ENCODE assay signal across 19 cellular contexts in genomic region chr3:112644453-112644852, GRCh38. TPM values are rescaled to one million over a fixed set of nuclear protein-coding genes. Genes with fewer than 3 reads are reported as not detected.
DNase-seq lines count a peak whose midpoint lies in the region; ATAC-seq and TF ChIP-seq lines count a peak whose summit lies in the region.
"Had no signal": no experiment of that assay in that cellular context is flagged by ENCODE, and none has a peak within 500 bp of the region (broad histone marks: within the 10 kb centered on the region; RNA-seq: fewer than 3 reads in every experiment).

No MANE protein-coding gene starts in this region.

- H3K4me1 ChIP-seq in SK-N-SH (ENCODE audit: control insufficient read depth in 1 of 2, insufficient read depth in 2 of 2, low read depth in 1 of 2, low read length in 1 of 2) (peaks cover 10 to 44% of the 10 kb centered on the region in 2 experiments), OCI-LY3 (ENCODE audit: low read length) (peaks cover 49% of the 10 kb centered on the region), endodermal cell (ENCODE audit: control insufficient read depth, insufficient read depth, low read length) (peaks cover 19% of the 10 kb centered on the region)

- H3K36me3 ChIP-seq in SK-N-SH (replicated peaks in 1 of 2; ENCODE audit: control insufficient read depth in 1 of 2, insufficient read depth in 2 of 2, low read length in 1 of 2) (no peaks in the 10 kb centered on the region), OCI-LY3 (replicated peaks; ENCODE audit: low read depth, low read length) (no peaks in the 10 kb centered on the region), endodermal cell (ENCODE audit: control insufficient read depth, insufficient read depth, low read length) (no peaks in the 10 kb centered on the region)

- H3K9ac ChIP-seq in SK-N-SH (no peak overlapping the region), OCI-LY3 (ENCODE audit: low read length) (no peak overlapping the region), endodermal cell (ENCODE audit: extremely low read depth, low read length, poor library complexity, severe bottlenecking) (no peak overlapping the region)
- H3K9ac ChIP-seq: KMS-11 had no signal

- H3K4me3 Mint-ChIP-seq in endodermal cell (no peak overlapping the region), osteocyte (ENCODE audit: unreplicated experiment) (no peak overlapping the region)
- H3K4me3 Mint-ChIP-seq: H9 had no signal

- POLR2A ChIA-PET in SK-N-SH (lab: Yijun Ruan, JAX) = no interaction called here

- H3K79me2 ChIP-seq in SK-N-SH (ENCODE audit: insufficient read depth) = peaks cover 18% of the 10 kb centered on the region
- H3K79me2 ChIP-seq in OCI-LY3 (ENCODE audit: low read length) = no peaks in the 10 kb centered on the region

- no peak for TF ChIP-seq CTCF in SK-N-SH (IDR thresholded peaks at IDR 0.05)
- TF ChIP-seq CTCF in OCI-LY3 (IDR thresholded peaks at IDR 0.05; ENCODE audit: low read depth, low read length) = no peak
- peak; percentile 58 for TF ChIP-seq CTCF in endodermal cell (conservative IDR thresholded peaks at IDR 0.05)
- TF ChIP-seq CTCF in osteocyte (IDR thresholded peaks at IDR 0.05) = no peak

- no peak overlapping the region for H3K4me3 ChIP-seq in SK-N-SH (ENCODE audit: low read depth in 2 of 2, low read length in 1 of 2)
- H3K4me3 ChIP-seq in OCI-LY3 (ENCODE audit: low read length) = no peak overlapping the region
- no peak overlapping the region for H3K4me3 ChIP-seq in endodermal cell (ENCODE audit: low read length)

- H3K4me1 Mint-ChIP-seq in endodermal cell = peaks cover 44% of the 10 kb centered on the region
- H3K4me1 Mint-ChIP-seq in osteocyte (ENCODE audit: unreplicated experiment) = peaks cover 40% of the 10 kb centered on the region

- H3K9me3 ChIP-seq in SK-N-SH = no peaks in the 10 kb centered on the region
- no peaks in the 10 kb centered on the region for H3K9me3 ChIP-seq in OCI-LY3 (ENCODE audit: insufficient read depth, low read length)
- no peaks in the 10 kb centered on the region for H3K9me3 ChIP-seq in endodermal cell (ENCODE audit: control insufficient read depth, low read length)

- TF ChIP-seq RAD21 in SK-N-SH (IDR thresholded peaks at IDR 0.05; ENCODE audit: low read length) = no peak

- H3K27me3 ChIP-seq in SK-N-SH (ENCODE audit: insufficient read depth) (no peaks in the 10 kb centered on the region), OCI-LY3 (ENCODE audit: low read depth, low read length) (no peaks in the 10 kb centered on the region), endodermal cell (ENCODE audit: control insufficient read depth, insufficient read depth, low read length, poor library complexity, severe bottlenecking) (no peaks in the 10 kb centered on the region)

- no peak for TF ChIP-seq EP300 in SK-N-SH (IDR thresholded peaks at IDR 0.05; ENCODE audit: borderline replicate concordance in 1 of 2, low read depth in 1 of 2, low read length in 1 of 2)

- no peaks in the 10 kb centered on the region for H3K36me3 Mint-ChIP-seq in endodermal cell (ENCODE audit: low read depth)
- no peaks in the 10 kb centered on the region for H3K36me3 Mint-ChIP-seq in osteocyte (ENCODE audit: unreplicated experiment)

- H3K27ac Mint-ChIP-seq in endodermal cell = no peak overlapping the region
- H3K27ac Mint-ChIP-seq in osteocyte (ENCODE audit: unreplicated experiment) = peak overlapping the region; percentile 29
- H3K27ac Mint-ChIP-seq: H9 had no signal

- WGBS in SK-N-SH (ENCODE audit: low lambda C conversion rate) = 100% methylated on average over 4 of the region's 4 CpGs
- 74 to 89% methylated on average over 3 to 4 of the region's 4 CpGs for WGBS in endodermal cell (ENCODE audit: insufficient coverage in 1 of 2, insufficient read length in 1 of 2), 2 experiments

- DNase-seq in SK-N-SH (no peak), endodermal cell (peak; percentile 61), osteocyte (ENCODE audit: extremely low spot score, unreplicated experiment) (no peak), NCI-H69 (lab: John Stamatoyannopoulos, UW) (no peak), putamen (ENCODE audit: low spot score) (no peak)
- DNase-seq in activated CD4-positive, CD25-positive, alpha-beta regulatory T cell (lab: John Stamatoyannopoulos, UW) = no peak
- DNase-seq: EL, H9, NCI-H1092 treated with DMSO at 0.1 percent for 48 hours, NCI-H146, NCI-H2029, NCI-H226, NCI-H524, NCI-H82, Right ventricle myocardium superior had no signal

- H3K27ac ChIP-seq in SK-N-SH (ENCODE audit: low read depth in 2 of 2, low read length in 1 of 2) (no peak overlapping the region), OCI-LY3 (ENCODE audit: low read length) (0 out of 2 replicates have a peak overlapping the region, but pooled peaks have one; percentile 37), endodermal cell (ENCODE audit: low read depth, low read length) (no peak overlapping the region)
- H3K27ac ChIP-seq: C4-2B, KMS-11 had no signal

- CTCF ChIA-PET in SK-N-SH (lab: Yijun Ruan, JAX) = interaction anchor here (0.6 to 7.1 kb wide), 9 partner anchors 15 to 702 kb away, joined by 3 to 97 read pairs (median 10); no protein-coding TSS in a partner anchor

- no peak overlapping the region for H3K4me2 ChIP-seq in SK-N-SH
- H3K4me2 ChIP-seq in OCI-LY3 (ENCODE audit: low read length) = peak overlapping the region; percentile 85
- H3K4me2 ChIP-seq: KMS-11 had no signal

- H3K9me3 Mint-ChIP-seq in endodermal cell (no peaks in the 10 kb centered on the region), osteocyte (ENCODE audit: unreplicated experiment) (no peaks in the 10 kb centered on the region)
- H3K9me3 Mint-ChIP-seq: H9 had no signal

- peak overlapping the region; percentile 30; the same call in 1 of the 2 replicates for H2AFZ ChIP-seq in SK-N-SH (ENCODE audit: low read depth)
- H2AFZ ChIP-seq in OCI-LY3 (ENCODE audit: low read depth, low read length) = no peak overlapping the region

- no peaks in the 10 kb centered on the region for H4K20me1 ChIP-seq in SK-N-SH (ENCODE audit: insufficient read depth)
- no peaks in the 10 kb centered on the region for H4K20me1 ChIP-seq in OCI-LY3 (ENCODE audit: insufficient read depth, low read length)

- ATAC-seq in SK-N-SH treated with all-trans-retinoic acid at 6 μM for 48 hours = no peak

- no peaks in the 10 kb centered on the region for H3K9me2 ChIP-seq in SK-N-SH

- peaks cover 30% of the 10 kb centered on the region for H3F3A ChIP-seq in SK-N-SH (replicated peaks; ENCODE audit: insufficient read depth)

- H3K27me3 Mint-ChIP-seq in endodermal cell (ENCODE audit: insufficient read depth) = peaks cover 5% of the 10 kb centered on the region
- H3K27me3 Mint-ChIP-seq in osteocyte (ENCODE audit: unreplicated experiment) = no peaks in the 10 kb centered on the region

TF ChIP-seq in SK-N-SH, 30 proteins besides CTCF, POLR2A, EP300 and RAD21:
- TF ChIP-seq RFX5 (IDR thresholded peaks at IDR 0.05; ENCODE audit: low read length) (no peak), POLR2AphosphoS5 (IDR thresholded peaks at IDR 0.05; ENCODE audit: low read depth, low read length) (no peak), NRF1 (IDR thresholded peaks at IDR 0.05; ENCODE audit: low read depth, low read length) (no peak)

TF ChIP-seq in SK-N-SH treated with all-trans-retinoic acid at 6 μM for 48 hours, 23 proteins besides CTCF, POLR2A, EP300 and RAD21 (continues in another document):
- TF ChIP-seq TSHZ2 (CRISPR knock-in tag; IDR thresholded peaks at IDR 0.05) (no peak), SNAI2 (CRISPR knock-in tag; IDR thresholded peaks at IDR 0.05) (no peak), ARNTL (CRISPR knock-in tag; IDR thresholded peaks at IDR 0.05; ENCODE audit: borderline replicate concordance, low read depth) (no peak), ZNF565 (CRISPR knock-in tag; conservative IDR thresholded peaks at IDR 0.05; ENCODE audit: low read depth) (no peak), PPARA (CRISPR knock-in tag; IDR thresholded peaks at IDR 0.05; ENCODE audit: borderline replicate concordance) (no peak), TOX (CRISPR knock-in tag; IDR thresholded peaks at IDR 0.05; ENCODE audit: borderline replicate concordance) (no peak), ZFP3 (CRISPR knock-in tag; IDR thresholded peaks at IDR 0.05) (no peak), CREB5 (CRISPR knock-in tag; IDR thresholded peaks at IDR 0.05; ENCODE audit: low read depth) (no peak)

RNA-seq across cellular contexts. Expression of gene CCDC80, which starts 3.5 kb away (rescaled TPM):
- polyA plus RNA-seq in SK-N-SH (2012; rRNA removed) = 83.4 and 103 TPM in 2 replicates
- polyA plus RNA-seq in SK-N-SH (2012; cell fraction: cytosol; rRNA removed) = 113 and 151 TPM in 2 replicates
- 90.9 and 120 TPM in 2 replicates for polyA plus RNA-seq in SK-N-SH (2012; cell fraction: nucleus; rRNA removed)
- total RNA-seq in endodermal cell = 10 to 100 TPM in 1 of 2 donors, 1 to 10 TPM in 1; 4.6 to 31.5 TPM
- polyA plus RNA-seq in endodermal cell (2013, experiment 1 of 2) = 62.4 TPM
- polyA plus RNA-seq in endodermal cell (2013, experiment 2 of 2) = 84.0 TPM
- 1,760 and 1,947 TPM in 2 replicates for total RNA-seq in osteocyte

Comparison
In these comparisons a context has a peak if more than half of its experiments do, and no peak if none do; other contexts are left out.
1. RNA of gene CCDC80, which starts 3.5 kb away (total RNA-seq): 1,760 to 1,947 TPM in osteocyte; 4.6 to 31.5 TPM in endodermal cell; every median in the first group is over 10 times any median in the second.